8 cellular contexts compared by ENCODE assay signal in genomic region chr14:35365130-35366047, GRCh38. TPM values are rescaled to one million over a fixed set of nuclear protein-coding genes. Genes with fewer than 3 reads are reported as not detected.
DNase-seq lines count a peak whose midpoint lies in the region; ATAC-seq and TF ChIP-seq lines count a peak whose summit lies in the region.

No MANE protein-coding gene starts in this region.

- DNase-seq in CD4-positive, alpha-beta T cell, result peak in 4 of 10 experiments; percentile 7 to 26 (median 18)
- DNase-seq in HS-27A (ENCODE audit: low read depth) (peak; percentile 84), dermis blood vessel endothelial cell (peak; percentile 89), midbrain (lab: John Stamatoyannopoulos, UW) (no peak)
- peak; percentile 31 for DNase-seq in activated CD4-positive, alpha-beta T cell treated with anti-CD3 and anti-CD28 coated beads, Interleukin-2, amount 10 ng/mL, durations not matched to agents 7 days and 5 days
- peak; percentile 81 for DNase-seq in stimulated activated naive CD8-positive, alpha-beta T cell treated with anti-CD3 and anti-CD28 coated beads, Interleukin-15, Interleukin-2, amounts not matched to agents 100 U/mL and 50 U/mL, for 24 hours

- ATAC-seq in CD4-positive, alpha-beta T cell (ENCODE audit: poor library complexity), result peak; percentile 27
- ATAC-seq in stimulated activated naive CD8-positive, alpha-beta T cell treated with anti-CD3 and anti-CD28 coated beads, Interleukin-15, Interleukin-2, amounts not matched to agents 100 U/mL and 50 U/mL, for 24 hours, result peak; percentile 92
- no peak for ATAC-seq in GM18861 (IDR thresholded peaks at IDR 0.05; ENCODE audit: unreplicated experiment)

- intact Hi-C loops in CD4-positive, alpha-beta T cell (cut with DNase I, micrococcal nuclease), result no loop called here

- no peak overlapping the region for H3K27ac Mint-ChIP-seq in CD4-positive, alpha-beta T cell
- peak overlapping the region; percentile 38 for H3K27ac Mint-ChIP-seq in activated CD4-positive, alpha-beta T cell treated with anti-CD3 and anti-CD28 coated beads, Interleukin-2, amount 10 ng/mL, durations not matched to agents 7 days and 5 days

- H3K27me3 Mint-ChIP-seq in CD4-positive, alpha-beta T cell, result no peaks in the 10 kb centered on the region
- H3K27me3 Mint-ChIP-seq in activated CD4-positive, alpha-beta T cell treated with anti-CD3 and anti-CD28 coated beads, Interleukin-2, amount 10 ng/mL, durations not matched to agents 7 days and 5 days, result no peaks in the 10 kb centered on the region

- POLR2A ChIA-PET in CD4-positive, alpha-beta T cell (lab: Charles Lee), result interaction anchor here (0.9 to 6.6 kb wide), 2 partner anchors 26 to 39 kb away, joined by 3 to 48 read pairs; partner anchors contain the start of gene NFKBIA
- POLR2A ChIA-PET in activated CD4-positive, alpha-beta T cell treated with anti-CD3 and anti-CD28 coated beads, Interleukin-2, amount 10 ng/mL, durations not matched to agents 7 days and 5 days (lab: Charles Lee), result interaction anchor here (0.9 kb wide), 1 partner anchor 65 kb away, joined by 3 read pairs; no protein-coding TSS in a partner anchor

- H3K9me3 ChIP-seq in CD4-positive, alpha-beta T cell (ENCODE audit: control insufficient read depth, low read length), result no peaks in the 10 kb centered on the region
- no peaks in the 10 kb centered on the region for H3K9me3 ChIP-seq in muscle layer of duodenum (ENCODE audit: control insufficient read depth in 1 of 2, low read length in 2 of 2)

- peaks cover 4 to 13% of the 10 kb centered on the region in 2 donors for H3K4me1 ChIP-seq in muscle layer of duodenum (ENCODE audit: control insufficient read depth in 1 of 2, insufficient read depth in 2 of 2, low read length in 2 of 2)

- no peaks in the 10 kb centered on the region for H3K27me3 ChIP-seq in CD4-positive, alpha-beta T cell (ENCODE audit: control insufficient read depth, insufficient read depth, low read length)
- no peaks in the 10 kb centered on the region for H3K27me3 ChIP-seq in muscle layer of duodenum (ENCODE audit: low read depth, low read length)

- no peaks in the 10 kb centered on the region for H3K9me3 Mint-ChIP-seq in CD4-positive, alpha-beta T cell
- no peaks in the 10 kb centered on the region for H3K9me3 Mint-ChIP-seq in activated CD4-positive, alpha-beta T cell treated with anti-CD3 and anti-CD28 coated beads, Interleukin-2, amount 10 ng/mL, durations not matched to agents 7 days and 5 days

- CTCF ChIA-PET in CD4-positive, alpha-beta T cell (lab: Charles Lee), result interaction anchor here (0.6 kb wide), 1 partner anchor 535 kb away, joined by 3 read pairs; no protein-coding TSS in a partner anchor
- CTCF ChIA-PET in activated CD4-positive, alpha-beta T cell treated with anti-CD3 and anti-CD28 coated beads, Interleukin-2, amount 10 ng/mL, durations not matched to agents 7 days and 5 days (lab: Charles Lee), result interaction anchor here (0.6 to 2.2 kb wide), 13 partner anchors 8 to 1314 kb away, joined by 3 to 16 read pairs (median 3); no protein-coding TSS in a partner anchor

- no peak for TF ChIP-seq CTCF in CD4-positive, alpha-beta T cell (IDR thresholded peaks at IDR 0.05)

- no peaks in the 10 kb centered on the region for H3K36me3 Mint-ChIP-seq in CD4-positive, alpha-beta T cell (ENCODE audit: low read depth)
- H3K36me3 Mint-ChIP-seq in activated CD4-positive, alpha-beta T cell treated with anti-CD3 and anti-CD28 coated beads, Interleukin-2, amount 10 ng/mL, durations not matched to agents 7 days and 5 days (ENCODE audit: low read depth), result no peaks in the 10 kb centered on the region

- no peak overlapping the region for H3K27ac ChIP-seq in CD4-positive, alpha-beta T cell (ENCODE audit: low read depth, low read length)
- H3K27ac ChIP-seq in muscle layer of duodenum (ENCODE audit: low read length), result peak overlapping the region; percentile 79

- H3K4me3 ChIP-seq in muscle layer of duodenum (ENCODE audit: low read depth in 1 of 2, low read length in 2 of 2), result no peak overlapping the region

- H3K36me3 ChIP-seq in muscle layer of duodenum (ENCODE audit: control insufficient read depth in 1 of 2, insufficient read depth in 2 of 2, low read length in 2 of 2), result peaks cover 0 to 3% of the 10 kb centered on the region in 2 donors

- no peak overlapping the region for H3K4me3 Mint-ChIP-seq in CD4-positive, alpha-beta T cell
- H3K4me3 Mint-ChIP-seq in activated CD4-positive, alpha-beta T cell treated with anti-CD3 and anti-CD28 coated beads, Interleukin-2, amount 10 ng/mL, durations not matched to agents 7 days and 5 days, result no peak overlapping the region

- peaks cover 18% of the 10 kb centered on the region for H3K4me1 Mint-ChIP-seq in CD4-positive, alpha-beta T cell (ENCODE audit: low read depth)
- H3K4me1 Mint-ChIP-seq in activated CD4-positive, alpha-beta T cell treated with anti-CD3 and anti-CD28 coated beads, Interleukin-2, amount 10 ng/mL, durations not matched to agents 7 days and 5 days, result peaks cover 30% of the 10 kb centered on the region

RNA-seq across cellular contexts. Expression of gene NFKBIA, which starts 39.2 kb away (rescaled TPM):
- 1,000 to 10,000 TPM in 1 of 2 experiments, 100 to 1,000 TPM in 1; 977 to 1,030 TPM for total RNA-seq in CD4-positive, alpha-beta T cell
- total RNA-seq in activated CD4-positive, alpha-beta T cell treated with anti-CD3 and anti-CD28 coated beads, Interleukin-2, amount 10 ng/mL, durations not matched to agents 7 days and 5 days, result 10 to 100 TPM; 60.1 to 61.7 TPM
- total RNA-seq in dermis blood vessel endothelial cell, result 138 and 262 TPM in 2 replicates
